Comparison of ENCODE assay signal across 8 cellular contexts in the genomic region with DNA sequence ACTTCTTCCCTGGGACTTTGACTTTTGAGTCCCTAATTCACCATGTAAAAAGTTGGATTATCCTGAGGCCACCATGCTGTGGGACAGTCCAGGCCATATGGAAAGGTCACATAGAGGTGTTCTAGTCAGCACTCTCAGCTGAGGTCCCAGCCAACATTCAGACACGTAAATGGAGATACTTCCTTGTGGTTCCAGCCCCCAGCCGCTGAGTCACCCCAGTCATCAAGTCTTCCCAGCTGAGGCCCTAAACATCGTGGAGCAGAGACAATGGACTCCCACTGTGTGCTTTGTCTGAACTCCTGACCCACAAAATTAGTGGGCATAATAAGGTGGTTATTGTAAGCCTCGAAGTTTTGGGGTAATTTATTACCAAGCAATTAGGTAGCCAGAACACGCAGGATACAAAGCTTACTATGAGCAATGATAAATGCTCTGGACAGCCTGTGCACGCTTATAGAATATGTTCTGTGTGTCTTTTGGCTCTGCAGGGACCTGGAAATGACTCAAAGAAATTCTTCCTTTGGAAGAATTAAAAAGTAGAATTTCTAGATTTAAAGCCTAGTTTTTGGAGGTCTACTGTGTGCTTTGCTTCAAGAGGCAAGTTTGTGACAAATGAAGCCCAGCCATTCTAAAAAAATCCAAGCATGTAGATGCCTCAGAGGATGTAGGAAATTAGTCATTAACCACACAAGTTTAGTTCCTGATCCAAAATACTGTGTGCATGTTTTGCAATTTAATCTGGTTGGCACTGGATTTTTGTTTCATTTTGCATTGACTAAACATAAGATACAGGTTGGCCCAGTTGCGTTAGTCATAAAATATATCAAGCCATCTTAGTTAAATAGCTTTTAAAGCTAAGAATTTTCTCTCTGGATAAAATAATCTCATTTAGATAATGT. TPM values are rescaled to one million over a fixed set of nuclear protein-coding genes. Genes with fewer than 3 reads are reported as not detected.
DNase-seq lines count a peak whose midpoint lies in the region; ATAC-seq and TF ChIP-seq lines count a peak whose summit lies in the region.

No MANE protein-coding gene starts in this region.

- H3K4me3 Mint-ChIP-seq in endodermal cell = no peak overlapping the region
- no peak overlapping the region for H3K4me3 Mint-ChIP-seq in mesothelial cell of epicardium

- H3K4me3 ChIP-seq in endodermal cell (ENCODE audit: low read length) = no peak overlapping the region
- H3K4me3 ChIP-seq in prostate gland = no peak overlapping the region

- H3K4me1 Mint-ChIP-seq in endodermal cell (peaks cover 20% of the 10 kb centered on the region), mesothelial cell of epicardium (peaks cover 6% of the 10 kb centered on the region)

- H3K9ac ChIP-seq in endodermal cell (ENCODE audit: extremely low read depth, low read length, poor library complexity, severe bottlenecking) = no peak overlapping the region

- intact Hi-C loops in prostate gland (cut with DNase I) = no loop called here

- H3K27me3 Mint-ChIP-seq in endodermal cell (ENCODE audit: insufficient read depth) (no peaks in the 10 kb centered on the region), mesothelial cell of epicardium (ENCODE audit: low read depth) (no peaks in the 10 kb centered on the region)

- H3K27ac Mint-ChIP-seq in endodermal cell (peak overlapping the region; percentile 35), mesothelial cell of epicardium (no peak overlapping the region)

- peaks cover 74% of the 10 kb centered on the region for H3K9me3 Mint-ChIP-seq in endodermal cell
- peaks cover 20% of the 10 kb centered on the region for H3K9me3 Mint-ChIP-seq in mesothelial cell of epicardium

- H3K4me1 ChIP-seq in endodermal cell (ENCODE audit: control insufficient read depth, insufficient read depth, low read length) = peaks cover 6% of the 10 kb centered on the region
- H3K4me1 ChIP-seq in prostate gland (replicated peaks) = no peaks in the 10 kb centered on the region

- H3K36me3 ChIP-seq in endodermal cell (ENCODE audit: control insufficient read depth, insufficient read depth, low read length) = no peaks in the 10 kb centered on the region
- no peaks in the 10 kb centered on the region for H3K36me3 ChIP-seq in prostate gland

- no peak for TF ChIP-seq POLR2A in prostate gland (IDR thresholded peaks at IDR 0.05)

- H3K27ac ChIP-seq in endodermal cell (ENCODE audit: low read depth, low read length) (no peak overlapping the region), prostate gland (peak overlapping the region; percentile 53 to 60)

- H3K36me3 Mint-ChIP-seq in endodermal cell (ENCODE audit: low read depth) (no peaks in the 10 kb centered on the region), mesothelial cell of epicardium (no peaks in the 10 kb centered on the region)

- H3K9me3 ChIP-seq in endodermal cell (ENCODE audit: control insufficient read depth, low read length) (no peaks in the 10 kb centered on the region), prostate gland (no peaks in the 10 kb centered on the region)

- DNase-seq in GDM1 (lab: John Stamatoyannopoulos, UW) (peak; percentile 29), SIG-M5 treated with dmso at 0.1 percent for 504 hours (lab: John Stamatoyannopoulos, UW; ENCODE audit: unreplicated experiment) (peak; percentile 92), endodermal cell (peak; percentile 74), prostate gland (ENCODE audit: low spot score) (peak; percentile 57), NCI-H1092 treated with DMSO at 0.1 percent for 48 hours (lab: John Stamatoyannopoulos, UW) (no peak), mesothelial cell of epicardium (ENCODE audit: low spot score in 2 of 2, unreplicated experiment in 2 of 2) (no peak)

- H3K27me3 ChIP-seq in endodermal cell (ENCODE audit: control insufficient read depth, insufficient read depth, low read length, poor library complexity, severe bottlenecking) (no peaks in the 10 kb centered on the region), prostate gland (replicated peaks; ENCODE audit: insufficient read depth) (no peaks in the 10 kb centered on the region)

- TF ChIP-seq CTCF in endodermal cell (conservative IDR thresholded peaks at IDR 0.05) (no peak), prostate gland (IDR thresholded peaks at IDR 0.05) (no peak), mesothelial cell of epicardium (IDR thresholded peaks at IDR 0.05; ENCODE audit: unreplicated experiment) (no peak)

- 48 to 68% methylated on average over 3 to 6 of the region's 7 CpGs for WGBS in endodermal cell (ENCODE audit: insufficient coverage in 1 of 2, insufficient read length in 1 of 2), 2 experiments
- 21% methylated on average over 7 of the region's 7 CpGs for WGBS in prostate gland

- ATAC-seq in HG02885 (IDR thresholded peaks at IDR 0.05; ENCODE audit: poor library complexity, unreplicated experiment) (peak; percentile 52), HG03565 (IDR thresholded peaks at IDR 0.05; ENCODE audit: unreplicated experiment) (no peak)

RNA-seq across cellular contexts. Expression of a gene that starts 33.3 kb away (rescaled TPM):
- total RNA-seq in endodermal cell (10 to 100 TPM; 23.7 to 25.3 TPM), prostate gland (10 to 100 TPM; 16.5 to 36.5 TPM), mesothelial cell of epicardium (13.6 to 14.3 TPM (median 14.1 TPM) in 3 replicates)
- 1.8 TPM for polyA plus RNA-seq in endodermal cell (2013, experiment 1 of 2)
- polyA plus RNA-seq in endodermal cell (2013, experiment 2 of 2) = 2.2 TPM

RNA-seq across cellular contexts. Expression of a gene that starts 44.7 kb away (rescaled TPM):
- 10 to 100 TPM; 11.8 to 12.1 TPM for total RNA-seq in endodermal cell
- 18.7 TPM for polyA plus RNA-seq in endodermal cell (2013, experiment 1 of 2)
- 20.1 TPM for polyA plus RNA-seq in endodermal cell (2013, experiment 2 of 2)
- 1 to 10 TPM; 6.0 to 7.6 TPM for total RNA-seq in prostate gland
- 8.1 to 8.9 TPM (median 8.7 TPM) in 3 replicates for total RNA-seq in mesothelial cell of epicardium

Comparison
In these comparisons a context has a peak if more than half of its experiments do, and no peak if none do; other contexts are left out.
1. DNase-seq: peak in GDM1 (single experiment), SIG-M5 treated with dmso at 0.1 percent for 504 hours (single experiment), endodermal cell (single experiment) and prostate gland (single experiment); none in NCI-H1092 treated with DMSO at 0.1 percent for 48 hours (single experiment) and mesothelial cell of epicardium (0 of 2).